Comparison of ENCODE assay signal across 9 cellular contexts in the genomic region with DNA sequence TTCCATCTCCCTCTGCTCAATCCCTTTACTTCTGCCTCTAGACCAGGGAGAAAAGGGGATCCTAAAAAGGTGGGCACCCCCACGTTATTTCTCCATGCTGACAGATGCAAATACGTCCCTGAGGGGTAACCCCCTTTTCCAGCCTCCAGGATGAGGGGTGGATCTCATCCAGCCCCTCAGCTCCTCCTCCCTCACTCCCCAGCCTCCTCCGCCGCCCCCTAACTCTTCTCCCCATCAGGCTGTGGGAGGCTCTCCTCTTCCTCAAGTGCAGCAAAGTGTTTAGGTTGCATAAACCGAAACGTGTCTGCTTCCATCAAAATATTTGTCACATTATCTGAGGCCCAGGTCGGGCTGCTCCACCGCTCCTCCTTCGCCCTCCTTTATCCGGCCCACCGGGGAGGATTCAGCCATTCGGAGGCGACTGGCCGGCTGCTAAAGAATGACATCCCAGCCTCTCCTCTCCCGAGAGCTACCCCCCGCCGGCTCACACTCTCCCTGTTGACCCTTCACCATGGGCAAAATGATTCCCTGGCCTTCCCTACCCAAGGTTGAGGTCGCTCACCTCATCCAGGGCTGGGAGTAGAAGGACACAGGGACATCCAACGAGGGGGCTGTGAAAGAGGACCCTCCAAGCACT. TPM values are rescaled to one million over a fixed set of nuclear protein-coding genes. Genes with fewer than 3 reads are reported as not detected.
DNase-seq lines count a peak whose midpoint lies in the region; ATAC-seq, FAIRE-seq and TF ChIP-seq lines count a peak whose summit lies in the region.
"Had no signal": no experiment of that assay in that cellular context is flagged by ENCODE, and none has a peak within 500 bp of the region (broad histone marks: within the 10 kb centered on the region; RNA-seq: fewer than 3 reads in every experiment).

No MANE protein-coding gene starts in this region.

- H3K4me1 ChIP-seq in PC-3 (ENCODE audit: insufficient read depth, low read length) (peaks cover 18% of the 10 kb centered on the region; the same call in 1 of the 2 replicates), endothelial cell of umbilical vein (ENCODE audit: control insufficient read depth, extremely low read depth, insufficient read depth, low read length) (peaks cover 8% of the 10 kb centered on the region)

- H3K9me3 ChIP-seq in PC-3 (ENCODE audit: low read length) (no peaks in the 10 kb centered on the region), endothelial cell of umbilical vein (replicated peaks; ENCODE audit: control insufficient read depth, insufficient read depth, low read length) (no peaks in the 10 kb centered on the region)
- H3K9me3 ChIP-seq: suprapubic skin had no signal

- H2AFZ ChIP-seq in PC-3 (ENCODE audit: low read length): no peak overlapping the region
- no peak overlapping the region for H2AFZ ChIP-seq in endothelial cell of umbilical vein (ENCODE audit: low read depth, low read length)

- no peak for TF ChIP-seq CTCF in GM10266 (IDR thresholded peaks at IDR 0.05; ENCODE audit: control insufficient read depth, insufficient read depth, low read depth, missing control alignments)
- no peak for TF ChIP-seq CTCF in PC-3 (conservative IDR thresholded peaks at IDR 0.05; ENCODE audit: low read depth, low read length)
- no peak for TF ChIP-seq CTCF in endothelial cell of umbilical vein (IDR thresholded peaks at IDR 0.05; ENCODE audit: extremely low read depth in 1 of 2, insufficient read depth in 1 of 2, low read depth in 1 of 2, low read length in 2 of 2)
- TF ChIP-seq CTCF in progenitor cell of endocrine pancreas (IDR thresholded peaks at IDR 0.05; ENCODE audit: unreplicated experiment): no peak

- CTCF ChIA-PET in PC-3 (lab: Charles Lee): interaction anchor here (0.6 kb wide), 1 partner anchor 11 kb away, joined by 3 read pairs; no protein-coding TSS in a partner anchor
- CTCF ChIA-PET in endothelial cell of umbilical vein (lab: Charles Lee): interaction anchor here (1.2 to 2.0 kb wide), 6 partner anchors 10 to 163 kb away, joined by 3 to 6 read pairs (median 4); partner anchors contain the start of gene PLCD3

- H3K4me3 Mint-ChIP-seq in progenitor cell of endocrine pancreas (ENCODE audit: low read depth): peak overlapping the region; percentile 79

- no peak overlapping the region for H3K9ac ChIP-seq in PC-3 (ENCODE audit: low read length)
- H3K9ac ChIP-seq in endothelial cell of umbilical vein (replicated peaks; ENCODE audit: extremely low read depth, insufficient read depth, low read length): no peak overlapping the region

- H3F3A ChIP-seq in PC-3 (ENCODE audit: low read length, unreplicated experiment): no peaks in the 10 kb centered on the region

- H3K27ac ChIP-seq in PC-3 (ENCODE audit: low read length): no peak overlapping the region
- H3K27ac ChIP-seq in endothelial cell of umbilical vein (ENCODE audit: insufficient read depth, low read depth, low read length): no peak overlapping the region
- H3K27ac ChIP-seq: suprapubic skin had no signal

- H3K27me3 Mint-ChIP-seq in progenitor cell of endocrine pancreas: peaks cover 82% of the 10 kb centered on the region

- H3K36me3 ChIP-seq in PC-3 (ENCODE audit: low read depth, low read length): no peaks in the 10 kb centered on the region
- no peaks in the 10 kb centered on the region for H3K36me3 ChIP-seq in endothelial cell of umbilical vein (ENCODE audit: control insufficient read depth in 2 of 2, extremely low read depth in 1 of 2, insufficient read depth in 2 of 2, low read length in 2 of 2)
- H3K36me3 ChIP-seq: suprapubic skin had no signal

- H3K36me3 Mint-ChIP-seq in progenitor cell of endocrine pancreas (ENCODE audit: insufficient read depth): no peaks in the 10 kb centered on the region

- H3K9me1 ChIP-seq in endothelial cell of umbilical vein (replicated peaks; ENCODE audit: control insufficient read depth, extremely low read depth, insufficient read depth, low read length): no peaks in the 10 kb centered on the region

- no peak overlapping the region for H3K27ac Mint-ChIP-seq in progenitor cell of endocrine pancreas

- DNase-seq in GM10266 (ENCODE audit: extremely low spot score) (peak; percentile 49), PC-3 (no peak), endothelial cell of umbilical vein (ENCODE audit: low read depth, low spot score) (no peak), progenitor cell of endocrine pancreas (ENCODE audit: low spot score, unreplicated experiment) (no peak), posterior vena cava (ENCODE audit: low spot score) (no peak), NCI-H524 (lab: John Stamatoyannopoulos, UW) (no peak), GDM1 (lab: John Stamatoyannopoulos, UW) (no peak)
- DNase-seq: NCI-H187 had no signal

- BruUV-seq in PC-3 (replicated peaks; lab: Mats Ljungman, UMichigan) (no TSS peak), endothelial cell of umbilical vein (replicated peaks; lab: Mats Ljungman, UMichigan) (no TSS peak)

- FAIRE-seq in endothelial cell of umbilical vein (lab: Jason Lieb, UNC): no peak

- H3K27me3 ChIP-seq in PC-3 (ENCODE audit: low read length) (peaks cover 14% of the 10 kb centered on the region), endothelial cell of umbilical vein (ENCODE audit: control insufficient read depth in 2 of 2, insufficient read depth in 2 of 2, low read length in 2 of 2) (peaks cover 52 to 57% of the 10 kb centered on the region in 2 experiments)

- POLR2A ChIA-PET in PC-3 (lab: Charles Lee; ENCODE audit: unreplicated experiment) (no interaction called here), endothelial cell of umbilical vein (lab: Charles Lee) (no interaction called here)

- no peaks in the 10 kb centered on the region for H3K9me2 ChIP-seq in PC-3 (replicated peaks; ENCODE audit: low read length)

- peaks cover 6% of the 10 kb centered on the region for H3K4me1 Mint-ChIP-seq in progenitor cell of endocrine pancreas (ENCODE audit: low read depth)

- H3K9me3 Mint-ChIP-seq in progenitor cell of endocrine pancreas (ENCODE audit: low read depth): no peaks in the 10 kb centered on the region

- no peak for ATAC-seq in PC-3

- H3K4me3 ChIP-seq in PC-3 (ENCODE audit: low read length): no peak overlapping the region
- no peak overlapping the region for H3K4me3 ChIP-seq in endothelial cell of umbilical vein (replicated peaks in 1 of 3; ENCODE audit: insufficient read depth in 1 of 3, low read depth in 1 of 3, low read length in 3 of 3)

- dilution Hi-C loops in endothelial cell of umbilical vein (cut with MboI; ENCODE audit: extremely low pct_ligation_motif_present, low sequenced_read_pairs): no loop called here

- H3K4me2 ChIP-seq in PC-3 (ENCODE audit: low read length) (peak overlapping the region; percentile 96), endothelial cell of umbilical vein (ENCODE audit: insufficient read depth, low read length) (no peak overlapping the region)

- H3K79me2 ChIP-seq in PC-3 (ENCODE audit: low read length): no peaks in the 10 kb centered on the region
- no peaks in the 10 kb centered on the region for H3K79me2 ChIP-seq in endothelial cell of umbilical vein (ENCODE audit: control insufficient read depth, insufficient read depth, low read length)

- H4K20me1 ChIP-seq in PC-3 (ENCODE audit: low read length): no peaks in the 10 kb centered on the region
- H4K20me1 ChIP-seq in endothelial cell of umbilical vein (replicated peaks; ENCODE audit: control insufficient read depth, extremely low read depth, insufficient read depth, low read length): no peaks in the 10 kb centered on the region

- TF ChIP-seq POLR2A in endothelial cell of umbilical vein (IDR thresholded peaks at IDR 0.05; ENCODE audit: low read depth, low read length): no peak

- intact Hi-C loops in PC-3 (cut with micrococcal nuclease): no loop called here
- intact Hi-C loops in endothelial cell of umbilical vein (cut with micrococcal nuclease): loop anchor here (5.0 kb wide), 1 partner anchor 48 kb away; no protein-coding TSS in a partner anchor
- intact Hi-C loops in posterior vena cava (cut with DNase I): no loop called here

TF ChIP-seq in endothelial cell of umbilical vein, 7 proteins besides CTCF, POLR2A, EP300 and RAD21 (continues in another document):
- TF ChIP-seq MYC (IDR thresholded peaks at IDR 0.05; ENCODE audit: low read depth, low read length): no peak

RNA-seq across cellular contexts. Expression of gene C1QL1, which starts 1.2 kb away (rescaled TPM):
- total RNA-seq in PC-3 (2014; rRNA removed): 2.8 and 4.1 TPM in 2 replicates
- 0.35 TPM in 2 replicates for total RNA-seq in endothelial cell of umbilical vein
- 0.72 and 0.75 TPM in 2 replicates for polyA plus RNA-seq in endothelial cell of umbilical vein
- 0.22 and 0.34 TPM in 2 replicates for polyA plus RNA-seq in endothelial cell of umbilical vein (2011; cell fraction: cytosol; rRNA removed)
- not detected in 2 replicates for polyA plus RNA-seq in endothelial cell of umbilical vein (2011; cell fraction: nucleus; rRNA removed)
- 0.17 and 1.1 TPM in 2 replicates for polyA plus RNA-seq in endothelial cell of umbilical vein (2012)
- not detected in 2 replicates for polyA minus RNA-seq in endothelial cell of umbilical vein
- 1.7 TPM for polyA minus RNA-seq in endothelial cell of umbilical vein (2011; cell fraction: cytosol; rRNA and poly(A)+ RNA removed)
- not detected in 2 replicates for polyA minus RNA-seq in endothelial cell of umbilical vein (2011; cell fraction: nucleus; rRNA and poly(A)+ RNA removed)
- 36.2 and 37.0 TPM in 2 replicates for total RNA-seq in progenitor cell of endocrine pancreas
- total RNA-seq in posterior vena cava: under 1 TPM; 0.19 to 0.42 TPM
- total RNA-seq: suprapubic skin had no signal

RNA-seq across cellular contexts. Expression of gene KIF18B, which starts 21.7 kb away (rescaled TPM):
- total RNA-seq in PC-3 (2014; rRNA removed) (25.0 and 28.5 TPM in 2 replicates), endothelial cell of umbilical vein (48.4 and 50.3 TPM in 2 replicates), progenitor cell of endocrine pancreas (27.7 and 32.2 TPM in 2 replicates), posterior vena cava (under 1 TPM; 0.10 to 0.65 TPM)
- 24.5 and 25.2 TPM in 2 replicates for polyA plus RNA-seq in endothelial cell of umbilical vein
- polyA plus RNA-seq in endothelial cell of umbilical vein (2011; cell fraction: cytosol; rRNA removed): 18.5 and 19.1 TPM in 2 replicates
- polyA plus RNA-seq in endothelial cell of umbilical vein (2011; cell fraction: nucleus; rRNA removed): 63.3 and 66.2 TPM in 2 replicates
- 7.9 and 15.2 TPM in 2 replicates for polyA plus RNA-seq in endothelial cell of umbilical vein (2012)
- 27.0 and 27.5 TPM in 2 replicates for polyA minus RNA-seq in endothelial cell of umbilical vein
- 20.6 TPM for polyA minus RNA-seq in endothelial cell of umbilical vein (2011; cell fraction: cytosol; rRNA and poly(A)+ RNA removed)
- 30.2 and 31.6 TPM in 2 replicates for polyA minus RNA-seq in endothelial cell of umbilical vein (2011; cell fraction: nucleus; rRNA and poly(A)+ RNA removed)

RNA-seq across cellular contexts. Expression of gene GFAP, which starts 54.0 kb away (rescaled TPM):
- total RNA-seq in PC-3 (2014; rRNA removed): 0.29 and 0.46 TPM in 2 replicates
- 0.42 TPM in 1 of 2 replicates, not detected in the other for total RNA-seq in endothelial cell of umbilical vein
- polyA plus RNA-seq in endothelial cell of umbilical vein: 0.07 and 0.16 TPM in 2 replicates
- polyA plus RNA-seq in endothelial cell of umbilical vein (2011; cell fraction: cytosol; rRNA removed): 0.04 and 0.06 TPM in 2 replicates
- polyA plus RNA-seq in endothelial cell of umbilical vein (2011; cell fraction: nucleus; rRNA removed): not detected in 2 replicates
- 0.15 and 0.21 TPM in 2 replicates for polyA plus RNA-seq in endothelial cell of umbilical vein (2012)
- polyA minus RNA-seq in endothelial cell of umbilical vein: not detected in 2 replicates
- polyA minus RNA-seq in endothelial cell of umbilical vein (2011; cell fraction: cytosol; rRNA and poly(A)+ RNA removed): not detected
- polyA minus RNA-seq in endothelial cell of umbilical vein (2011; cell fraction: nucleus; rRNA and poly(A)+ RNA removed): 0.10 TPM in 1 of 2 replicates, not detected in the other
- not detected in 2 replicates for total RNA-seq in progenitor cell of endocrine pancreas
- 1 to 10 TPM in 1 of 2 donors, under 1 TPM in 1; 0.51 to 1.7 TPM for total RNA-seq in posterior vena cava

Comparison
In these comparisons a context has a peak if more than half of its experiments do, and no peak if none do; other contexts are left out.
1. RNA of gene KIF18B, which starts 21.7 kb away (total RNA-seq): 48.4 to 50.3 TPM in endothelial cell of umbilical vein, 27.7 to 32.2 TPM in progenitor cell of endocrine pancreas and 25.0 to 28.5 TPM in PC-3; 0.10 to 0.65 TPM in posterior vena cava; every median in the first group is over 10 times any median in the second.